In genomic region chr10:13788701-13789447, GRCh38 we compare ENCODE assay signal across 8 cellular contexts.
DNase-seq lines count a peak whose midpoint lies in the region; ATAC-seq and TF ChIP-seq lines count a peak whose summit lies in the region.

No MANE protein-coding gene starts in this region.

- H2BK120ac ChIP-seq in H9 (ENCODE audit: low read depth, low read length, poor library complexity, severe bottlenecking), result no peak overlapping the region

- no peak overlapping the region for H3K18ac ChIP-seq in H9 (ENCODE audit: insufficient read length, low read depth, low read length)

- H3K14ac ChIP-seq in H9 (ENCODE audit: insufficient read depth, low read length), result no peak overlapping the region

- no peaks in the 10 kb centered on the region for H3K27me3 ChIP-seq in H9 (ENCODE audit: insufficient read depth, low read length)

- no peak overlapping the region for H3K56ac ChIP-seq in H9 (ENCODE audit: insufficient read length, low read depth, low read length)

- H3K9me3 Mint-ChIP-seq in H9, result no peaks in the 10 kb centered on the region
- H3K9me3 Mint-ChIP-seq in activated naive CD8-positive, alpha-beta T cell treated with anti-CD3 and anti-CD28 coated beads, Interleukin-2, amount 10 ng/mL, durations not matched to agents 7 days and 5 days, result no peaks in the 10 kb centered on the region
- no peaks in the 10 kb centered on the region for H3K9me3 Mint-ChIP-seq in stimulated activated memory B cell treated with anti-CD40 and anti-IgM and Interleukin-4, amounts not matched to agents 10 μg/mL and 1 μg/mL and 100 μg/mL, for 72 hours

- no peaks in the 10 kb centered on the region for H3K23me2 ChIP-seq in H9 (ENCODE audit: insufficient read length, low read depth, low read length, poor library complexity, severe bottlenecking)

- DNase-seq in H9 (no peak), inferior parietal cortex (ENCODE audit: extremely low spot score) (peak; percentile 47), amniotic stem cell (lab: John Stamatoyannopoulos, UW) (no peak), UCSD-AML1 (lab: John Stamatoyannopoulos, UW; ENCODE audit: unreplicated experiment) (no peak), NCI-H2081 treated with DMSO at 0.1 percent for 48 hours (lab: John Stamatoyannopoulos, UW) (no peak)
- DNase-seq in activated naive CD8-positive, alpha-beta T cell treated with anti-CD3 and anti-CD28 coated beads, Interleukin-2, amount 10 ng/mL, durations not matched to agents 7 days and 5 days, result no peak

- H3K27ac Mint-ChIP-seq in H9, result peak overlapping the region; percentile 71 to 96 (median 87); a peak in 5 of 7 replicates
- peak overlapping the region; percentile 77 for H3K27ac Mint-ChIP-seq in activated naive CD8-positive, alpha-beta T cell treated with anti-CD3 and anti-CD28 coated beads, Interleukin-2, amount 10 ng/mL, durations not matched to agents 7 days and 5 days
- H3K27ac Mint-ChIP-seq in stimulated activated memory B cell treated with anti-CD40 and anti-IgM and Interleukin-4, amounts not matched to agents 10 μg/mL and 1 μg/mL and 100 μg/mL, for 72 hours, result peak overlapping the region; percentile 73

- H2AK5ac ChIP-seq in H9 (ENCODE audit: insufficient read length, low read length), result no peak overlapping the region

- H3K27ac ChIP-seq in H9 (ENCODE audit: insufficient read length, low read depth, low read length), result no peak overlapping the region

- no peaks in the 10 kb centered on the region for H3K4me1 ChIP-seq in H9 (ENCODE audit: insufficient read depth, low read length)

- H3K4me1 Mint-ChIP-seq in H9, result peaks cover 8 to 9% of the 10 kb centered on the region in 2 experiments
- H3K4me1 Mint-ChIP-seq in activated naive CD8-positive, alpha-beta T cell treated with anti-CD3 and anti-CD28 coated beads, Interleukin-2, amount 10 ng/mL, durations not matched to agents 7 days and 5 days, result peaks cover 26% of the 10 kb centered on the region
- peaks cover 27% of the 10 kb centered on the region for H3K4me1 Mint-ChIP-seq in stimulated activated memory B cell treated with anti-CD40 and anti-IgM and Interleukin-4, amounts not matched to agents 10 μg/mL and 1 μg/mL and 100 μg/mL, for 72 hours

- no peaks in the 10 kb centered on the region for H3K79me2 ChIP-seq in H9 (ENCODE audit: insufficient read depth, low read length)

- POLR2A ChIA-PET in activated naive CD8-positive, alpha-beta T cell treated with anti-CD3 and anti-CD28 coated beads, Interleukin-2, amount 10 ng/mL, durations not matched to agents 7 days and 5 days (lab: Charles Lee), result interaction anchor here (1.6 to 2.9 kb wide), 2 partner anchors 396 to 397 kb away, joined by 6 to 21 read pairs; no protein-coding TSS in a partner anchor

- H3K9ac ChIP-seq in H9 (ENCODE audit: extremely low read depth, insufficient read length, low read length), result no peak overlapping the region

- no peak overlapping the region for H4K91ac ChIP-seq in H9 (ENCODE audit: insufficient read length, low read depth, low read length)

- H4K8ac ChIP-seq in H9 (replicated peaks; ENCODE audit: insufficient read length, low read depth, low read length), result no peak overlapping the region

- WGBS in H9 (ENCODE audit: extremely low coverage, insufficient read length, low lambda C conversion rate), result no CpG with 5 or more reads among the region's 9 CpGs

- no peak overlapping the region for H3K4ac ChIP-seq in H9 (ENCODE audit: low read depth, low read length)

- no peak overlapping the region for H2AFZ ChIP-seq in H9 (ENCODE audit: low read length)

- H3K4me2 ChIP-seq in H9 (ENCODE audit: insufficient read depth, insufficient read length, low read length), result no peak overlapping the region

- H4K20me1 ChIP-seq in H9 (ENCODE audit: control insufficient read depth, insufficient read depth, insufficient read length), result no peaks in the 10 kb centered on the region

- no peak overlapping the region for H2BK12ac ChIP-seq in H9 (ENCODE audit: insufficient read length, low read depth, low read length)

- no peak overlapping the region for H2BK5ac ChIP-seq in H9 (ENCODE audit: insufficient read length, low read length)

- H3K23ac ChIP-seq in H9 (ENCODE audit: insufficient read length, low read depth, low read length), result no peak overlapping the region

- TF ChIP-seq CTCF in H9 (conservative IDR thresholded peaks at IDR 0.05), result no peak

- no peak overlapping the region for H3T11ph ChIP-seq in H9 (ENCODE audit: low read length)

- no peaks in the 10 kb centered on the region for H3K9me3 ChIP-seq in H9 (ENCODE audit: control insufficient read depth, low read depth, low read length)

- H3K27me3 Mint-ChIP-seq in H9 (ENCODE audit: low read depth), result no peaks in the 10 kb centered on the region
- H3K27me3 Mint-ChIP-seq in activated naive CD8-positive, alpha-beta T cell treated with anti-CD3 and anti-CD28 coated beads, Interleukin-2, amount 10 ng/mL, durations not matched to agents 7 days and 5 days, result no peaks in the 10 kb centered on the region
- H3K27me3 Mint-ChIP-seq in stimulated activated memory B cell treated with anti-CD40 and anti-IgM and Interleukin-4, amounts not matched to agents 10 μg/mL and 1 μg/mL and 100 μg/mL, for 72 hours, result no peaks in the 10 kb centered on the region

- H2BK15ac ChIP-seq in H9 (ENCODE audit: low read depth, low read length), result no peak overlapping the region

- H3K79me1 ChIP-seq in H9 (ENCODE audit: insufficient read depth, low read depth, low read length, poor library complexity, severe bottlenecking), result no peaks in the 10 kb centered on the region

- H3K36me3 Mint-ChIP-seq in H9 (ENCODE audit: insufficient read depth in 1 of 3, low read depth in 3 of 3), result peaks cover 3 to 9% (median 9%) of the 10 kb centered on the region in 3 experiments; a peak in 5 of 7 replicates
- H3K36me3 Mint-ChIP-seq in activated naive CD8-positive, alpha-beta T cell treated with anti-CD3 and anti-CD28 coated beads, Interleukin-2, amount 10 ng/mL, durations not matched to agents 7 days and 5 days, result no peaks in the 10 kb centered on the region
- no peaks in the 10 kb centered on the region for H3K36me3 Mint-ChIP-seq in stimulated activated memory B cell treated with anti-CD40 and anti-IgM and Interleukin-4, amounts not matched to agents 10 μg/mL and 1 μg/mL and 100 μg/mL, for 72 hours

- no peak for ATAC-seq in activated naive CD8-positive, alpha-beta T cell treated with anti-CD3 and anti-CD28 coated beads, Interleukin-2, amount 10 ng/mL, durations not matched to agents 7 days and 5 days (ENCODE audit: low read depth)
- ATAC-seq in stimulated activated memory B cell treated with anti-CD40 and anti-IgM and Interleukin-4, amounts not matched to agents 10 μg/mL and 1 μg/mL and 100 μg/mL, for 72 hours, result no peak
- no peak for ATAC-seq in GM18498 (IDR thresholded peaks at IDR 0.05; ENCODE audit: unreplicated experiment)

- H2BK20ac ChIP-seq in H9 (ENCODE audit: low read depth, low read length, poor library complexity, severe bottlenecking), result no peak overlapping the region

- H3K4me3 Mint-ChIP-seq in H9, result no peak overlapping the region
- H3K4me3 Mint-ChIP-seq in activated naive CD8-positive, alpha-beta T cell treated with anti-CD3 and anti-CD28 coated beads, Interleukin-2, amount 10 ng/mL, durations not matched to agents 7 days and 5 days, result peak overlapping the region; percentile 27
- no peak overlapping the region for H3K4me3 Mint-ChIP-seq in stimulated activated memory B cell treated with anti-CD40 and anti-IgM and Interleukin-4, amounts not matched to agents 10 μg/mL and 1 μg/mL and 100 μg/mL, for 72 hours

- no peak overlapping the region for H4K5ac ChIP-seq in H9 (ENCODE audit: insufficient read length, low read depth, low read length)
